1 cellular context compared by ENCODE assay signal in genomic region chr1:201294876-201295275, GRCh38.
TF ChIP-seq lines count a peak whose summit lies in the region.

No MANE protein-coding gene starts in this region.

TF ChIP-seq in H1, 55 proteins besides CTCF, POLR2A, EP300 and RAD21:
- TF ChIP-seq CEBPB (IDR thresholded peaks at IDR 0.05; ENCODE audit: low read depth, low read length) = 0 out of 2 replicates have a peak, but pooled peaks have one; percentile 19
- no peak for TF ChIP-seq JUN (IDR thresholded peaks at IDR 0.05; ENCODE audit: low read depth, low read length)
- no peak for TF ChIP-seq CTBP2 (IDR thresholded peaks at IDR 0.05; ENCODE audit: borderline replicate concordance, insufficient read depth, insufficient read length, low read length)
